In genomic region chr5:65100846-65101678, GRCh38 we compare ENCODE assay signal across 7 cellular contexts.
DNase-seq lines count a peak whose midpoint lies in the region; ATAC-seq and TF ChIP-seq lines count a peak whose summit lies in the region.

No MANE protein-coding gene starts in this region.

- H3K36me3 ChIP-seq in left lung: no peaks in the 10 kb centered on the region
- no peaks in the 10 kb centered on the region for H3K36me3 ChIP-seq in upper lobe of left lung

- peak overlapping the region; percentile 33 for H3K27ac Mint-ChIP-seq in chondrocyte (ENCODE audit: unreplicated experiment)

- TF ChIP-seq CTCF in chondrocyte (IDR thresholded peaks at IDR 0.05) (peak; percentile 83), left lung (IDR thresholded peaks at IDR 0.05) (peak; percentile 51 to 57), upper lobe of left lung (IDR thresholded peaks at IDR 0.05) (peak in 5 of 6 experiments; percentile 30 to 65 (median 50))

- H3K27me3 ChIP-seq in left lung (no peaks in the 10 kb centered on the region), upper lobe of left lung (no peaks in the 10 kb centered on the region)

- H3K9me3 Mint-ChIP-seq in chondrocyte (ENCODE audit: low read depth): no peaks in the 10 kb centered on the region

- 55 to 64% methylated on average over 9 of the region's 9 CpGs for WGBS in upper lobe of left lung, 2 donors

- intact Hi-C loops in left lung (cut with DNase I): no loop called here

- H3K4me3 Mint-ChIP-seq in chondrocyte (ENCODE audit: unreplicated experiment): no peak overlapping the region

- H3K4me3 ChIP-seq in left lung (no peak overlapping the region), upper lobe of left lung (no peak overlapping the region)

- no peaks in the 10 kb centered on the region for H3K27me3 Mint-ChIP-seq in chondrocyte (ENCODE audit: low read depth)

- ATAC-seq in left lung: peak; percentile 59
- peak; percentile 56 to 60 for ATAC-seq in upper lobe of left lung (ENCODE audit: low FRiP score in 2 of 2)
- no peak for ATAC-seq in HG02973 (IDR thresholded peaks at IDR 0.05; ENCODE audit: unreplicated experiment)

- H3K4me1 ChIP-seq in left lung (peaks cover 0 to 15% of the 10 kb centered on the region in 2 donors), upper lobe of left lung (peaks cover 5 to 20% (median 8%) of the 10 kb centered on the region in 4 donors)

- no peaks in the 10 kb centered on the region for H3K9me3 ChIP-seq in left lung
- no peaks in the 10 kb centered on the region for H3K9me3 ChIP-seq in upper lobe of left lung

- peak; percentile 77 for DNase-seq in EH (ENCODE audit: low read depth)
- DNase-seq in HT1080 (ENCODE audit: low read depth): peak; percentile 69
- DNase-seq in RKO (ENCODE audit: low spot score): peak; percentile 82
- no peak for DNase-seq in chondrocyte (ENCODE audit: low spot score)
- DNase-seq in left lung: peak in 1 of 2 donors; percentile 45
- DNase-seq in upper lobe of left lung: peak in 1 of 2 donors; percentile 62

- TF ChIP-seq POLR2A in upper lobe of left lung (IDR thresholded peaks at IDR 0.05): no peak

- peaks cover 22% of the 10 kb centered on the region for H3K4me1 Mint-ChIP-seq in chondrocyte (ENCODE audit: low read depth)

- no peak for TF ChIP-seq EP300 in upper lobe of left lung (IDR thresholded peaks at IDR 0.05)

- H3K27ac ChIP-seq in left lung (no peak overlapping the region), upper lobe of left lung (no peak overlapping the region)

- no peaks in the 10 kb centered on the region for H3K36me3 Mint-ChIP-seq in chondrocyte (ENCODE audit: low read depth)
